20 cellular contexts compared by ENCODE assay signal in genomic region chr2:130174866-130175265, GRCh38. TPM values are rescaled to one million over a fixed set of nuclear protein-coding genes. Genes with fewer than 3 reads are reported as not detected.
DNase-seq lines count a peak whose midpoint lies in the region; ATAC-seq lines count a peak whose summit lies in the region.
"Not testable (repeated sequence)": the region's sequence is repeated elsewhere in the genome, so short reads cannot be mapped to it uniquely, and the experiment has no call there.
"Had no signal": no experiment of that assay in that cellular context is flagged by ENCODE, and none has a peak within 500 bp of the region (broad histone marks: within the 10 kb centered on the region; RNA-seq: fewer than 3 reads in every experiment).

No MANE protein-coding gene starts in this region.

- H3K36me3 Mint-ChIP-seq in activated CD8-positive, alpha-beta memory T cell treated with anti-CD3 and anti-CD28 coated beads, Interleukin-2, amount 10 ng/mL, durations not matched to agents 7 days and 5 days, result peaks cover 26% of the 10 kb centered on the region
- peaks cover 30% of the 10 kb centered on the region for H3K36me3 Mint-ChIP-seq in stimulated activated memory B cell treated with anti-CD40 and anti-IgM and Interleukin-4, amounts not matched to agents 10 μg/mL and 1 μg/mL and 100 μg/mL, for 72 hours

- CTCF ChIA-PET in activated CD8-positive, alpha-beta memory T cell treated with anti-CD3 and anti-CD28 coated beads, Interleukin-2, amount 10 ng/mL, durations not matched to agents 7 days and 5 days (lab: Charles Lee), result not testable (repeated sequence)

- intact Hi-C loops in Right ventricle myocardium inferior (cut with DNase I), result not testable (repeated sequence)

- H3K9me3 Mint-ChIP-seq in activated CD8-positive, alpha-beta memory T cell treated with anti-CD3 and anti-CD28 coated beads, Interleukin-2, amount 10 ng/mL, durations not matched to agents 7 days and 5 days (ENCODE audit: low read depth); stimulated activated memory B cell treated with anti-CD40 and anti-IgM and Interleukin-4, amounts not matched to agents 10 μg/mL and 1 μg/mL and 100 μg/mL, for 72 hours: not testable (repeated sequence)

- DNase-seq in activated CD8-positive, alpha-beta memory T cell treated with anti-CD3 and anti-CD28 coated beads, Interleukin-2, amount 10 ng/mL, durations not matched to agents 7 days and 5 days; Right ventricle myocardium inferior (ENCODE audit: missing footprints): not testable (repeated sequence)

- peaks cover 42% of the 10 kb centered on the region for H3K4me1 Mint-ChIP-seq in activated CD8-positive, alpha-beta memory T cell treated with anti-CD3 and anti-CD28 coated beads, Interleukin-2, amount 10 ng/mL, durations not matched to agents 7 days and 5 days
- not testable (repeated sequence) for H3K4me1 Mint-ChIP-seq in stimulated activated memory B cell treated with anti-CD40 and anti-IgM and Interleukin-4, amounts not matched to agents 10 μg/mL and 1 μg/mL and 100 μg/mL, for 72 hours

- H3K4me3 Mint-ChIP-seq in activated CD8-positive, alpha-beta memory T cell treated with anti-CD3 and anti-CD28 coated beads, Interleukin-2, amount 10 ng/mL, durations not matched to agents 7 days and 5 days; stimulated activated memory B cell treated with anti-CD40 and anti-IgM and Interleukin-4, amounts not matched to agents 10 μg/mL and 1 μg/mL and 100 μg/mL, for 72 hours: not testable (repeated sequence)

- H3K27ac Mint-ChIP-seq in activated CD8-positive, alpha-beta memory T cell treated with anti-CD3 and anti-CD28 coated beads, Interleukin-2, amount 10 ng/mL, durations not matched to agents 7 days and 5 days; stimulated activated memory B cell treated with anti-CD40 and anti-IgM and Interleukin-4, amounts not matched to agents 10 μg/mL and 1 μg/mL and 100 μg/mL, for 72 hours: not testable (repeated sequence)

- not testable (repeated sequence) for H3K27me3 Mint-ChIP-seq in activated CD8-positive, alpha-beta memory T cell treated with anti-CD3 and anti-CD28 coated beads, Interleukin-2, amount 10 ng/mL, durations not matched to agents 7 days and 5 days; stimulated activated memory B cell treated with anti-CD40 and anti-IgM and Interleukin-4, amounts not matched to agents 10 μg/mL and 1 μg/mL and 100 μg/mL, for 72 hours

- ATAC-seq in GM18511 (IDR thresholded peaks at IDR 0.05; ENCODE audit: unreplicated experiment) (peak; percentile 64), GM19455 (IDR thresholded peaks at IDR 0.05; ENCODE audit: unreplicated experiment) (peak; percentile 77), HG02588 (IDR thresholded peaks at IDR 0.05; ENCODE audit: unreplicated experiment) (peak; percentile 80), HG02973 (IDR thresholded peaks at IDR 0.05; ENCODE audit: unreplicated experiment) (peak; percentile 68), HG03442 (IDR thresholded peaks at IDR 0.05; ENCODE audit: unreplicated experiment) (peak; percentile 97), Right ventricle myocardium inferior (peak; percentile 82)
- peak; percentile 69 for ATAC-seq in activated CD8-positive, alpha-beta memory T cell treated with anti-CD3 and anti-CD28 coated beads, Interleukin-2, amount 10 ng/mL, durations not matched to agents 7 days and 5 days
- ATAC-seq in stimulated activated memory B cell treated with anti-CD40 and anti-IgM and Interleukin-4, amounts not matched to agents 10 μg/mL and 1 μg/mL and 100 μg/mL, for 72 hours, result peak; percentile 56

RNA-seq across cellular contexts. Expression of gene SMPD4, which starts 6.5 kb away (rescaled TPM):
- total RNA-seq in activated CD8-positive, alpha-beta memory T cell treated with anti-CD3 and anti-CD28 coated beads, Interleukin-2, amount 10 ng/mL, durations not matched to agents 7 days and 5 days, result 10 to 100 TPM; 70.8 to 79.8 TPM
- total RNA-seq in Right ventricle myocardium inferior, result 25.6 TPM

RNA-seq across cellular contexts. Expression of gene MZT2B, which starts 7.2 kb away (rescaled TPM):
- total RNA-seq in activated CD8-positive, alpha-beta memory T cell treated with anti-CD3 and anti-CD28 coated beads, Interleukin-2, amount 10 ng/mL, durations not matched to agents 7 days and 5 days, result 100 to 1,000 TPM; 399 to 472 TPM
- 595 TPM for total RNA-seq in Right ventricle myocardium inferior

RNA-seq across cellular contexts. Expression of gene TUBA3E, which starts 23.4 kb away (rescaled TPM):
- not detected for total RNA-seq in activated CD8-positive, alpha-beta memory T cell treated with anti-CD3 and anti-CD28 coated beads, Interleukin-2, amount 10 ng/mL, durations not matched to agents 7 days and 5 days
- total RNA-seq in Right ventricle myocardium inferior, result 80.0 TPM
- total RNA-seq: activated T-helper 2 cell treated with anti-CD3 and anti-CD28 coated beads, Interferon-gamma antibody, Interleukin-2, Interleukin-4, amounts not matched to agents 10 μg/mL and 5 μg/mL and 100 μg/mL, durations not matched to agents 14 hours and 24 hours and 36 hours; CD8-positive, alpha-beta T cell; cerebellum; dermis microvascular lymphatic vessel endothelial cell; esophagus muscularis mucosa; H1; left lung; M059J; neural crest cell; pancreas; temporal lobe; upper lobe of right lung had no signal

RNA-seq across cellular contexts. Expression of gene CCDC74B, which starts 30.0 kb away (rescaled TPM):
- under 1 TPM; 0.23 to 0.47 TPM for total RNA-seq in activated CD8-positive, alpha-beta memory T cell treated with anti-CD3 and anti-CD28 coated beads, Interleukin-2, amount 10 ng/mL, durations not matched to agents 7 days and 5 days
- total RNA-seq in Right ventricle myocardium inferior, result 0.97 TPM

RNA-seq across cellular contexts. Expression of gene POTEF, which starts 45.8 kb away (rescaled TPM):
- total RNA-seq in activated CD8-positive, alpha-beta memory T cell treated with anti-CD3 and anti-CD28 coated beads, Interleukin-2, amount 10 ng/mL, durations not matched to agents 7 days and 5 days, result not detected
- not detected for total RNA-seq in Right ventricle myocardium inferior
- total RNA-seq: activated T-helper 2 cell treated with anti-CD3 and anti-CD28 coated beads, Interferon-gamma antibody, Interleukin-2, Interleukin-4, amounts not matched to agents 10 μg/mL and 5 μg/mL and 100 μg/mL, durations not matched to agents 14 hours and 24 hours and 36 hours; CD8-positive, alpha-beta T cell; esophagus muscularis mucosa; left lung; M059J; temporal lobe; upper lobe of right lung had no signal

Comparison
In these comparisons a context has a peak if more than half of its experiments do, and no peak if none do; other contexts are left out.
1. RNA of gene TUBA3E, which starts 23.4 kb away (total RNA-seq): 80.0 TPM in Right ventricle myocardium inferior (single experiment); not detected in activated CD8-positive, alpha-beta memory T cell treated with anti-CD3 and anti-CD28 coated beads, Interleukin-2, amount 10 ng/mL, durations not matched to agents 7 days and 5 days; every median in the first group is over 10 times any median in the second.
2. Peak in every context shown above with its lines, with median percentiles within 50 percentile points of each other: ATAC-seq.